12 cellular contexts compared by ENCODE assay signal in the genomic region with DNA sequence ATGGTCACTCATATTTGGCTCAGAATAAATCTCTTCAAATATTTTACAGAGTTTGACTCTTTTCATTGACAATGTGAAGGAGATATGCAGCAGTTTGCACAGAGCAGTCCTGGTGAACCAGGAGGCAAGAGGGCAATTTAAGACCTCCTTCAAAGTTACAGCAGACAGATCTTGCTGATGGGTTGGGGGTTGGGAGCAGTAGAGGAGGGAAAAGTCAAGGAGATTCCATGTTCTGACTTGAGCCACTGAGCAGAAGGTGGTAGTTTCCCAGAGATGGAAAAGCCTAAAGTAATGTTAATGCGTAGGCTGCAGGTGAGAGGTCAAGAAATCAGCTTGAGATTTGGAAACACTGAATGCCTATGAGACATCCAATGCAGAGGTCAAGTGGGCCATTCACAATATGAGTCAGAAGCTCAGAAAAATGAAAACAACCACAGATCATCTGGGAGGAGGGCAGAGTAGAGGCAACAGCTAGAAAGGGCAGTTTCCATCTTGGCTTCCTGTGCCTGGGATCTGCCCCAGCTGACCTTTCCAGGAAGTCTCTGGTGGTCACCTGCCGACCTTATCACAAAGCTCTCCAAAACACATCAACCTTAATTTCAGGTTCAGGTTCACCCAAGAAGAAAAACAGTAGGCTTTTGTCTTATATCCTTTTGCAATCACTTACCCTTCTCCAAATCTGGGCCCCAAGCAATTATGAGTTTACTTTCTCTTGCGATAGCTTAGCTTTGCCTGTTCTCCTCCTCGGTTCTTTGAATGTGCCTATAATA.
A peak's percentile ranks its signal among the peaks of the same experiment; 100 is the strongest.
DNase-seq lines count a peak whose midpoint lies in the region; ATAC-seq and TF ChIP-seq lines count a peak whose summit lies in the region.
"Had no signal": no experiment of that assay in that cellular context is flagged by ENCODE, and none has a peak within 500 bp of the region (broad histone marks: within the 10 kb centered on the region; RNA-seq: fewer than 3 reads in every experiment).

No MANE protein-coding gene starts in this region.

- ATAC-seq in HG03565 (IDR thresholded peaks at IDR 0.05; ENCODE audit: unreplicated experiment) (no peak), HG03095 (IDR thresholded peaks at IDR 0.05; ENCODE audit: unreplicated experiment) (no peak)
- ATAC-seq: lower lobe of right lung had no signal

- DNase-seq in MCF 10A (ENCODE audit: unreplicated experiment) (peak; percentile 69), breast epithelium (ENCODE audit: low spot score in 2 of 2) (no peak), astrocyte of the spinal cord (ENCODE audit: low read depth, low spot score) (peak; percentile 76), kidney glomerular epithelial cell (lab: John Stamatoyannopoulos, UW) (peak; percentile 39), stromal cell of bone marrow (ENCODE audit: low read depth) (peak; percentile 70)
- no peak for DNase-seq in activated T-cell treated with anti-CD3 and anti-CD28 coated beads, Interleukin-2, amount 50 U/mL, for 48 hours
- DNase-seq: lower lobe of right lung, T-helper 2 cell had no signal

- intact Hi-C loops in MCF 10A (cut with micrococcal nuclease) = no loop called here
- intact Hi-C loops in breast epithelium (cut with DNase I; ENCODE audit: low total_unique reads) = no loop called here

- H3K4me1 ChIP-seq in breast epithelium = no peaks in the 10 kb centered on the region
- H3K4me1 ChIP-seq: right atrium auricular region, vagina had no signal

- H3K9me3 Mint-ChIP-seq in MCF 10A (ENCODE audit: unreplicated experiment) = peaks cover 28% of the 10 kb centered on the region

- H3K4me1 Mint-ChIP-seq in MCF 10A (ENCODE audit: insufficient read depth, unreplicated experiment) = peaks cover 9% of the 10 kb centered on the region

- H3K27ac Mint-ChIP-seq in MCF 10A (ENCODE audit: low read depth, unreplicated experiment) = no peak overlapping the region

- H3K4me3 Mint-ChIP-seq in MCF 10A (ENCODE audit: unreplicated experiment) = no peak overlapping the region

- H3K9me3 ChIP-seq in breast epithelium = peaks cover 8 to 24% of the 10 kb centered on the region in 2 donors

- no peaks in the 10 kb centered on the region for H3K36me3 ChIP-seq in breast epithelium
- H3K36me3 ChIP-seq: lower lobe of right lung, right atrium auricular region, vagina had no signal

- no peak for TF ChIP-seq CTCF in MCF 10A (IDR thresholded peaks at IDR 0.05; ENCODE audit: unreplicated experiment)
- TF ChIP-seq CTCF in breast epithelium (IDR thresholded peaks at IDR 0.05) = no peak
- TF ChIP-seq CTCF in astrocyte of the spinal cord (IDR thresholded peaks at IDR 0.05; ENCODE audit: low read depth, low read length) = no peak

- H3K27me3 Mint-ChIP-seq in MCF 10A (ENCODE audit: insufficient read depth, unreplicated experiment) = no peaks in the 10 kb centered on the region

- no peaks in the 10 kb centered on the region for H3K27me3 ChIP-seq in breast epithelium
- H3K27me3 ChIP-seq: right atrium auricular region, vagina had no signal

- TF ChIP-seq POLR2A in breast epithelium (IDR thresholded peaks at IDR 0.05) = no peak

- peaks cover 6% of the 10 kb centered on the region for H3K36me3 Mint-ChIP-seq in MCF 10A (ENCODE audit: insufficient read depth, unreplicated experiment)

- H3K4me3 ChIP-seq in breast epithelium = no peak overlapping the region
- no peak overlapping the region for H3K4me3 ChIP-seq in astrocyte of the spinal cord (ENCODE audit: low read depth, low read length)
- H3K4me3 ChIP-seq: lower lobe of right lung, right atrium auricular region, vagina had no signal

- in situ Hi-C loops in astrocyte of the spinal cord (cut with HindIII; ENCODE audit: low sequenced_read_pairs) = no loop called here

- H3K27ac ChIP-seq in breast epithelium = no peak overlapping the region
- H3K27ac ChIP-seq: lower lobe of right lung, right atrium auricular region, vagina had no signal

- POLR2A ChIA-PET in MCF 10A (lab: Yijun Ruan, JAX) = no interaction called here

- CTCF ChIA-PET in MCF 10A (lab: Yijun Ruan, JAX) = no interaction called here

- no TSS peak for BruUV-seq in MCF 10A (replicated peaks; lab: Mats Ljungman, UMichigan)

Comparison
In these comparisons a context has a peak if more than half of its experiments do, and no peak if none do; other contexts are left out.
1. DNase-seq: peak in MCF 10A (single experiment), astrocyte of the spinal cord (single experiment), kidney glomerular epithelial cell (single experiment) and stromal cell of bone marrow (single experiment); none in breast epithelium (0 of 2) and activated T-cell treated with anti-CD3 and anti-CD28 coated beads, Interleukin-2, amount 50 U/mL, for 48 hours (0 of 2).